In genomic region chr4:128670434-128670999, GRCh38 we compare ENCODE assay signal across 1 cellular context.
TF ChIP-seq lines count a peak whose summit lies in the region.

No MANE protein-coding gene starts in this region.

TF ChIP-seq in GM23338, 12 proteins besides CTCF, POLR2A, EP300 and RAD21 (continued from another document):
- TF ChIP-seq, protein P1, sequence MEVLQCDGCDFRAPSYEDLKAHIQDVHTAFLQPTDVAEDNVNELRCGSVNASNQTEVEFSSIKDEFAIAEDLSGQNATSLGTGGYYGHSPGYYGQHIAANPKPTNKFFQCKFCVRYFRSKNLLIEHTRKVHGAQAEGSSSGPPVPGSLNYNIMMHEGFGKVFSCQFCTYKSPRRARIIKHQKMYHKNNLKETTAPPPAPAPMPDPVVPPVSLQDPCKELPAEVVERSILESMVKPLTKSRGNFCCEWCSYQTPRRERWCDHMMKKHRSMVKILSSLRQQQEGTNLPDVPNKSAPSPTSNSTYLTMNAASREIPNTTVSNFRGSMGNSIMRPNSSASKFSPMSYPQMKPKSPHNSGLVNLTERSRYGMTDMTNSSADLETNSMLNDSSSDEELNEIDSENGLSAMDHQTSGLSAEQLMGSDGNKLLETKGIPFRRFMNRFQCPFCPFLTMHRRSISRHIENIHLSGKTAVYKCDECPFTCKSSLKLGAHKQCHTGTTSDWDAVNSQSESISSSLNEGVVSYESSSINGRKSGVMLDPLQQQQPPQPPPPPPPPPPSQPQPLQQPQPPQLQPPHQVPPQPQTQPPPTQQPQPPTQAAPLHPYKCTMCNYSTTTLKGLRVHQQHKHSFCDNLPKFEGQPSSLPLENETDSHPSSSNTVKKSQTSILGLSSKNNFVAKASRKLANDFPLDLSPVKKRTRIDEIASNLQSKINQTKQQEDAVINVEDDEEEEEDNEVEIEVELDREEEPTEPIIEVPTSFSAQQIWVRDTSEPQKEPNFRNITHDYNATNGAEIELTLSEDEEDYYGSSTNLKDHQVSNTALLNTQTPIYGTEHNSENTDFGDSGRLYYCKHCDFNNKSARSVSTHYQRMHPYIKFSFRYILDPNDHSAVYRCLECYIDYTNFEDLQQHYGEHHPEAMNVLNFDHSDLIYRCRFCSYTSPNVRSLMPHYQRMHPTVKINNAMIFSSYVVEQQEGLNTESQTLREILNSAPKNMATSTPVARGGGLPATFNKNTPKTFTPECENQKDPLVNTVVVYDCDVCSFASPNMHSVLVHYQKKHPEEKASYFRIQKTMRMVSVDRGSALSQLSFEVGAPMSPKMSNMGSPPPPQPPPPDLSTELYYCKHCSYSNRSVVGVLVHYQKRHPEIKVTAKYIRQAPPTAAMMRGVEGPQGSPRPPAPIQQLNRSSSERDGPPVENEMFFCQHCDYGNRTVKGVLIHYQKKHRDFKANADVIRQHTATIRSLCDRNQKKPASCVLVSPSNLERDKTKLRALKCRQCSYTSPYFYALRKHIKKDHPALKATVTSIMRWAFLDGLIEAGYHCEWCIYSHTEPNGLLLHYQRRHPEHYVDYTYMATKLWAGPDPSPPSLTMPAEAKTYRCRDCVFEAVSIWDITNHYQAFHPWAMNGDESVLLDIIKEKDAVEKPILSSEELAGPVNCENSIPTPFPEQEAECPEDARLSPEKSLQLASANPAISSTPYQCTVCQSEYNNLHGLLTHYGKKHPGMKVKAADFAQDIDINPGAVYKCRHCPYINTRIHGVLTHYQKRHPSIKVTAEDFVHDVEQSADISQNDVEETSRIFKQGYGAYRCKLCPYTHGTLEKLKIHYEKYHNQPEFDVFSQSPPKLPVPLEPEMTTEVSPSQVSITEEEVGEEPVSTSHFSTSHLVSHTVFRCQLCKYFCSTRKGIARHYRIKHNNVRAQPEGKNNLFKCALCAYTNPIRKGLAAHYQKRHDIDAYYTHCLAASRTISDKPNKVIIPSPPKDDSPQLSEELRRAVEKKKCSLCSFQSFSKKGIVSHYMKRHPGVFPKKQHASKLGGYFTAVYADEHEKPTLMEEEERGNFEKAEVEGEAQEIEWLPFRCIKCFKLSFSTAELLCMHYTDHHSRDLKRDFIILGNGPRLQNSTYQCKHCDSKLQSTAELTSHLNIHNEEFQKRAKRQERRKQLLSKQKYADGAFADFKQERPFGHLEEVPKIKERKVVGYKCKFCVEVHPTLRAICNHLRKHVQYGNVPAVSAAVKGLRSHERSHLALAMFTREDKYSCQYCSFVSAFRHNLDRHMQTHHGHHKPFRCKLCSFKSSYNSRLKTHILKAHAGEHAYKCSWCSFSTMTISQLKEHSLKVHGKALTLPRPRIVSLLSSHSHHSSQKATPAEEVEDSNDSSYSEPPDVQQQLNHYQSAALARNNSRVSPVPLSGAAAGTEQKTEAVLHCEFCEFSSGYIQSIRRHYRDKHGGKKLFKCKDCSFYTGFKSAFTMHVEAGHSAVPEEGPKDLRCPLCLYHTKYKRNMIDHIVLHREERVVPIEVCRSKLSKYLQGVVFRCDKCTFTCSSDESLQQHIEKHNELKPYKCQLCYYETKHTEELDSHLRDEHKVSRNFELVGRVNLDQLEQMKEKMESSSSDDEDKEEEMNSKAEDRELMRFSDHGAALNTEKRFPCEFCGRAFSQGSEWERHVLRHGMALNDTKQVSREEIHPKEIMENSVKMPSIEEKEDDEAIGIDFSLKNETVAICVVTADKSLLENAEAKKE (CRISPR knock-in tag; IDR thresholded peaks at IDR 0.05) = no peak
- TF ChIP-seq NANOG (IDR thresholded peaks at IDR 0.05; ENCODE audit: borderline replicate concordance) (no peak), REST (IDR thresholded peaks at IDR 0.05; ENCODE audit: unreplicated experiment) (no peak), ZNF114 (CRISPR knock-in tag; IDR thresholded peaks at IDR 0.05) (no peak)
